ENCODE assay signal across 9 cellular contexts in the genomic region with DNA sequence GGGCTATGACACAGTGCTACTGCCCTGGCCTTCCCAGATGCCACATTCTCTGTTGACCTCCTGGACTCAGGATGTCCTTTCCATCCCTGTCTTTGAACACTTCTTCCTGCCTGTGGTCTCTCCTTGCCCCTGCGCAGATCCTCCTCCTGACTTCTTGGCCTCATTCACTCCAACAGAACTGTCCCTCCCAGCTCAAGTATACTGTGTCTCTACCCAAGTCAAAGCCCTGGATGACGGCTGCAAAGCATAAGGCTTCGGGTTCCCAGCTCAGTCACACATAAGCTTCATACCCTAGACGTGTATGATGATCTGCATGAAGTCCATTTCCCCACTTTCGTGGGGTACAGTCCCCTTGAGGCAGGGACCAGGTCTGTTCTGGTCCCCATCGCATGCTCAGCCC.
"Had no signal": no experiment of that assay in that cellular context is flagged by ENCODE, and none has a peak within 500 bp of the region (broad histone marks: within the 10 kb centered on the region; RNA-seq: fewer than 3 reads in every experiment).

No MANE protein-coding gene starts in this region.

- H3K4me3 ChIP-seq: K562 had no signal

- ATAC-seq: HepG2, K562 had no signal

- DNase-seq: IMR-90, Karpas-422, KBM-7, KG1 had no signal

- H3K4me3 Mint-ChIP-seq: IgD-negative memory B cell had no signal

- H3K4me2 ChIP-seq: KMS-11 had no signal

- H3K9ac ChIP-seq: KMS-11 had no signal

- H3K27ac ChIP-seq: HL-60, KMS-11 had no signal

- H3K27ac Mint-ChIP-seq: IgD-negative memory B cell had no signal
